ENCODE assay signal across 13 cellular contexts in genomic region chr6:154169193-154169847, GRCh38.
DNase-seq lines count a peak whose midpoint lies in the region; ATAC-seq lines count a peak whose summit lies in the region.
"Had no signal": no experiment of that assay in that cellular context is flagged by ENCODE, and none has a peak within 500 bp of the region (broad histone marks: within the 10 kb centered on the region; RNA-seq: fewer than 3 reads in every experiment).

No MANE protein-coding gene starts in this region.

- peaks cover 0 to 5% (median 3%) of the 10 kb centered on the region in 7 donors for H3K9me3 Mint-ChIP-seq in CD4-positive, CD25-positive, alpha-beta regulatory T cell
- peaks cover 0 to 2% (median 0%) of the 10 kb centered on the region in 6 donors for H3K9me3 Mint-ChIP-seq in immature natural killer cell

- H3K9me3 ChIP-seq in CD4-positive, CD25-positive, alpha-beta regulatory T cell (ENCODE audit: control insufficient read depth in 2 of 2, low read length in 2 of 2), result no peaks in the 10 kb centered on the region
- H3K9me3 ChIP-seq in T-helper 17 cell (ENCODE audit: control insufficient read depth, low read length, poor library complexity, severe bottlenecking), result peaks cover 2% of the 10 kb centered on the region
- H3K9me3 ChIP-seq: Caco-2 had no signal

- no peak for DNase-seq in CD4-positive, CD25-positive, alpha-beta regulatory T cell
- DNase-seq in T-helper 17 cell (no peak), immature natural killer cell (no peak), DMS114 treated with DMSO at 0.1 percent for 48 hours (lab: John Stamatoyannopoulos, UW; ENCODE audit: unreplicated experiment) (no peak), NK-92 (lab: John Stamatoyannopoulos, UW; ENCODE audit: unreplicated experiment) (no peak)
- DNase-seq: Caco-2, naive B cell, NCI-H1092 treated with DMSO at 0.1 percent for 48 hours, NCI-H526 treated with DMSO at 0.1 percent for 48 hours, small intestine had no signal

- no peaks in the 10 kb centered on the region for H3K27me3 ChIP-seq in CD4-positive, CD25-positive, alpha-beta regulatory T cell (ENCODE audit: control insufficient read depth, insufficient read depth, low read length)

- H3K27me3 Mint-ChIP-seq in CD4-positive, CD25-positive, alpha-beta regulatory T cell, result no peaks in the 10 kb centered on the region
- H3K27me3 Mint-ChIP-seq in T-helper 17 cell (no peaks in the 10 kb centered on the region), immature natural killer cell (ENCODE audit: low read depth in 3 of 3) (peaks cover 0 to 2% (median 0%) of the 10 kb centered on the region in 3 donors)
- H3K27me3 Mint-ChIP-seq: naive B cell had no signal

- peak overlapping the region; percentile 62 to 71 (median 66) for H3K27ac Mint-ChIP-seq in CD4-positive, CD25-positive, alpha-beta regulatory T cell
- peak overlapping the region; percentile 66 for H3K27ac Mint-ChIP-seq in T-helper 17 cell
- H3K27ac Mint-ChIP-seq in immature natural killer cell, result peak overlapping the region; percentile 12 to 81 (median 28)
- H3K27ac Mint-ChIP-seq: naive B cell had no signal

- H3K4me1 ChIP-seq in CD4-positive, CD25-positive, alpha-beta regulatory T cell (ENCODE audit: control insufficient read depth, insufficient read depth, low read length, poor library complexity, severe bottlenecking), result peaks cover 17% of the 10 kb centered on the region
- H3K4me1 ChIP-seq: Caco-2 had no signal

- H3K4me3 Mint-ChIP-seq in CD4-positive, CD25-positive, alpha-beta regulatory T cell, result no peak overlapping the region
- no peak overlapping the region for H3K4me3 Mint-ChIP-seq in T-helper 17 cell
- peak overlapping the region in 1 of 5 donors; percentile 9 for H3K4me3 Mint-ChIP-seq in immature natural killer cell
- H3K4me3 Mint-ChIP-seq: naive B cell had no signal

- no peak overlapping the region for H3K27ac ChIP-seq in CD4-positive, CD25-positive, alpha-beta regulatory T cell (ENCODE audit: insufficient read depth, low read length, poor library complexity, severe bottlenecking)

- no peak overlapping the region for H3K4me3 ChIP-seq in CD4-positive, CD25-positive, alpha-beta regulatory T cell (ENCODE audit: low read depth, low read length)

- peaks cover 20 to 89% (median 64%) of the 10 kb centered on the region in 4 donors for H3K4me1 Mint-ChIP-seq in CD4-positive, CD25-positive, alpha-beta regulatory T cell
- H3K4me1 Mint-ChIP-seq in T-helper 17 cell (peaks cover 27% of the 10 kb centered on the region), immature natural killer cell (peaks cover 65 to 91% of the 10 kb centered on the region in 2 donors)
- H3K4me1 Mint-ChIP-seq: naive B cell had no signal

- H3K36me3 ChIP-seq in CD4-positive, CD25-positive, alpha-beta regulatory T cell (ENCODE audit: control insufficient read depth, insufficient read depth, low read length), result peaks cover 63% of the 10 kb centered on the region

- no peak for ATAC-seq in CD4-positive, CD25-positive, alpha-beta regulatory T cell (ENCODE audit: low read depth in 2 of 2)
- ATAC-seq in GM21717 (IDR thresholded peaks at IDR 0.05; ENCODE audit: unreplicated experiment), result peak; percentile 53
- ATAC-seq in T-helper 17 cell, result no peak
- ATAC-seq in GM18520 (IDR thresholded peaks at IDR 0.05; ENCODE audit: unreplicated experiment), result no peak
- ATAC-seq in GM18867 (IDR thresholded peaks at IDR 0.05; ENCODE audit: unreplicated experiment), result no peak

- peaks cover 77% of the 10 kb centered on the region for H3K36me3 Mint-ChIP-seq in CD4-positive, CD25-positive, alpha-beta regulatory T cell
- H3K36me3 Mint-ChIP-seq in T-helper 17 cell (ENCODE audit: low read depth) (peaks cover 8% of the 10 kb centered on the region), immature natural killer cell (peaks cover 18 to 22% (median 20%) of the 10 kb centered on the region in 3 donors)
- H3K36me3 Mint-ChIP-seq: naive B cell had no signal
